In the genomic region with DNA sequence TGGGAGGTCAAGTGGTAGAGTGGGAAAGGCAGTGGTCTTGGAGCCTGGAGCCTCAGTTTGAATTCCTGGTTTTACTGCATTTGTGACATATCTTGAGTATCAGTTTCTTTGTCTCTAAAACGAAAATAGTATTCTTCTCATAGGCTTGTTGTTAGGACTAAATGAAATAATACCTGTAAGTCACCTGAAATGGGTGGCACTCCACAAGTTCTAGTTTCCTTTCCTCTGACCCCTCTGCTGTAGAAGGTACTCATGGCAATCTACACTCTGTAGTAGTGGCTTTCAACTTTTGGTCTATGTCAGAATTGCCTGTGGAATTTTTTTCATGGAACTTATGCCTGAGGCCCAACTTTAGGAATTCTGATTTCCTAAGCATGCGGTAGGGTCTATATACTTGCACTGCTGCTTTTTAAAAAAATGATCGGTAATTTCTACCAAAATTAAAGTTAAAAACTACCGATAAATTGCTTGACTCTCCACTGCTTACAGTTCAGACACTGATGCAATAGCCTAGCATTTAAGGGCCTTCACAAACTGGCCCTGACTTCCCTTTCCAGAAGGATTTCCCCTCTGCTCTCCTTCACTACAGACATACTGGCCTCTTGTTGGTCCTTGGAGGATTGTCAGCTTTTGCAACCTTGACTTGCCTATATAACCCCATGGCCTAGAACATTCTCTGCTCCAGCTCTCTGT, we compare ENCODE assay signal across 11 cellular contexts. TPM values are rescaled to one million over a fixed set of nuclear protein-coding genes. Genes with fewer than 3 reads are reported as not detected.
DNase-seq lines count a peak whose midpoint lies in the region; ATAC-seq and TF ChIP-seq lines count a peak whose summit lies in the region.
"Had no signal": no experiment of that assay in that cellular context is flagged by ENCODE, and none has a peak within 500 bp of the region (broad histone marks: within the 10 kb centered on the region; RNA-seq: fewer than 3 reads in every experiment).

No MANE protein-coding gene starts in this region.

- POLR2A ChIA-PET in Caco-2 (lab: Charles Lee): no interaction called here

- no peak overlapping the region for H2AFZ ChIP-seq in trophoblast cell (ENCODE audit: insufficient read depth, low read length, poor library complexity)

- CTCF ChIA-PET in Caco-2 (lab: Charles Lee): no interaction called here

- H3K27me3 ChIP-seq in trophoblast cell (ENCODE audit: insufficient read depth, low read length): no peaks in the 10 kb centered on the region
- no peaks in the 10 kb centered on the region for H3K27me3 ChIP-seq in effector memory CD4-positive, alpha-beta T cell (replicated peaks; ENCODE audit: control insufficient read depth, insufficient read depth, low read length, poor library complexity, severe bottlenecking)
- H3K27me3 ChIP-seq in Caco-2 (replicated peaks; ENCODE audit: control insufficient read depth, insufficient read depth, low read length): no peaks in the 10 kb centered on the region; the same call in 1 of the 2 replicates

- no peak overlapping the region for H2BK120ac ChIP-seq in trophoblast cell (ENCODE audit: insufficient read depth, low read length, poor library complexity)

- no peak overlapping the region for H2BK12ac ChIP-seq in trophoblast cell (ENCODE audit: low read length)

- ATAC-seq in GM19035 (IDR thresholded peaks at IDR 0.05; ENCODE audit: unreplicated experiment): peak; percentile 41
- ATAC-seq in HG02840 (IDR thresholded peaks at IDR 0.05; ENCODE audit: low FRiP score, unreplicated experiment): peak; percentile 13

- no peak overlapping the region for H3K27ac Mint-ChIP-seq in Caco-2 (ENCODE audit: unreplicated experiment)

- H3K4me3 Mint-ChIP-seq in Caco-2 (ENCODE audit: unreplicated experiment): no peak overlapping the region

- TF ChIP-seq CTCF in Caco-2 (IDR thresholded peaks at IDR 0.05; ENCODE audit: insufficient read depth in 1 of 2, low read depth in 1 of 2, low read length in 1 of 2, severe bottlenecking in 1 of 2, unreplicated experiment in 1 of 2): no peak

- H3K4me1 Mint-ChIP-seq in Caco-2 (ENCODE audit: low read depth, unreplicated experiment): no peaks in the 10 kb centered on the region

- H4K8ac ChIP-seq in trophoblast cell (ENCODE audit: low read depth, low read length): no peak overlapping the region

- H3K4me3 ChIP-seq in trophoblast cell (ENCODE audit: low read depth, low read length): no peak overlapping the region
- H3K4me3 ChIP-seq in effector memory CD4-positive, alpha-beta T cell (ENCODE audit: insufficient read depth, low read depth, low read length, poor library complexity, severe bottlenecking): no peak overlapping the region
- H3K4me3 ChIP-seq in Caco-2 (ENCODE audit: low read depth, low read length): no peak overlapping the region

- no peaks in the 10 kb centered on the region for H3K79me1 ChIP-seq in trophoblast cell (ENCODE audit: low read length)

- H3K9me3 ChIP-seq in trophoblast cell (ENCODE audit: insufficient read depth, low read depth, low read length): no peaks in the 10 kb centered on the region
- no peaks in the 10 kb centered on the region for H3K9me3 ChIP-seq in effector memory CD4-positive, alpha-beta T cell (ENCODE audit: control insufficient read depth, low read length)
- H3K9me3 ChIP-seq in Caco-2: no peaks in the 10 kb centered on the region

- no peak overlapping the region for H3K4me2 ChIP-seq in trophoblast cell (ENCODE audit: low read length)

- H3K36me3 Mint-ChIP-seq in Caco-2 (ENCODE audit: insufficient read depth, unreplicated experiment): no peaks in the 10 kb centered on the region

- H4K91ac ChIP-seq in trophoblast cell (ENCODE audit: low read depth, low read length): no peak overlapping the region

- no peaks in the 10 kb centered on the region for H3K79me2 ChIP-seq in trophoblast cell (ENCODE audit: control insufficient read depth, insufficient read depth, low read length, poor library complexity)

- H3K14ac ChIP-seq in trophoblast cell (ENCODE audit: low read length): no peak overlapping the region

- no peak overlapping the region for H3K18ac ChIP-seq in trophoblast cell (ENCODE audit: low read length)

- H3K23ac ChIP-seq in trophoblast cell (ENCODE audit: low read length): no peak overlapping the region

- H4K12ac ChIP-seq in trophoblast cell (ENCODE audit: low read depth, low read length): no peak overlapping the region

- peak; percentile 19 to 44 for DNase-seq in Kasumi-1 (lab: John Stamatoyannopoulos, UW)
- peak; percentile 12 to 66 for DNase-seq in trophoblast cell
- DNase-seq in NCI-H1417 (lab: John Stamatoyannopoulos, UW): no peak
- DNase-seq in NCI-H345 (lab: John Stamatoyannopoulos, UW): no peak
- DNase-seq in effector memory CD4-positive, alpha-beta T cell: no peak
- DNase-seq in Caco-2: no peak
- DNase-seq: substantia nigra, SW 1271 had no signal

- no peak overlapping the region for H2AK5ac ChIP-seq in trophoblast cell (ENCODE audit: low read length)

- H3K4ac ChIP-seq in trophoblast cell (ENCODE audit: low read depth, low read length): no peak overlapping the region

- no peaks in the 10 kb centered on the region for H3K36me3 ChIP-seq in trophoblast cell (ENCODE audit: control insufficient read depth in 1 of 2, insufficient read depth in 2 of 2, low read length in 2 of 2)
- no peaks in the 10 kb centered on the region for H3K36me3 ChIP-seq in effector memory CD4-positive, alpha-beta T cell (ENCODE audit: control insufficient read depth, insufficient read depth, low read length)
- H3K36me3 ChIP-seq in Caco-2 (ENCODE audit: control insufficient read depth, insufficient read depth, low read length): no peaks in the 10 kb centered on the region

- no peak overlapping the region for H3K9ac ChIP-seq in trophoblast cell (ENCODE audit: low read length)

- peaks cover 9% of the 10 kb centered on the region for H3K9me3 Mint-ChIP-seq in Caco-2 (ENCODE audit: unreplicated experiment)

- H3K4me1 ChIP-seq in trophoblast cell (ENCODE audit: control insufficient read depth in 1 of 2, insufficient read depth in 2 of 2, low read length in 2 of 2) (no peaks in the 10 kb centered on the region), Caco-2 (no peaks in the 10 kb centered on the region)
- H3K4me1 ChIP-seq in effector memory CD4-positive, alpha-beta T cell (ENCODE audit: control insufficient read depth, insufficient read depth, low read length, poor library complexity, severe bottlenecking): no peaks in the 10 kb centered on the region

- BruUV-seq in Caco-2 (replicated peaks; lab: Mats Ljungman, UMichigan): no TSS peak

- intact Hi-C loops in Caco-2 (cut with micrococcal nuclease; ENCODE audit: unreplicated experiment): no loop called here

- no peak overlapping the region for H3K27ac ChIP-seq in trophoblast cell (ENCODE audit: low read depth, low read length)
- no peak overlapping the region for H3K27ac ChIP-seq in effector memory CD4-positive, alpha-beta T cell (ENCODE audit: insufficient read depth, low read length, poor library complexity, severe bottlenecking)
- H3K27ac ChIP-seq: epithelial cell of prostate had no signal

- H3K27me3 Mint-ChIP-seq in Caco-2 (ENCODE audit: insufficient read depth, unreplicated experiment): peaks cover 23% of the 10 kb centered on the region

- WGBS in trophoblast cell (ENCODE audit: extremely low coverage, insufficient coverage, insufficient read length): no CpG with 5 or more reads among the region's 4 CpGs

- H2BK5ac ChIP-seq in trophoblast cell (ENCODE audit: low read depth, low read length, poor library complexity): no peak overlapping the region

RNA-seq across cellular contexts. Expression of gene PLEK, which starts 47.2 kb away (rescaled TPM):
- 0.36 and 0.42 TPM in 2 replicates for polyA plus RNA-seq in trophoblast cell (2013)
- not detected in 2 replicates for total RNA-seq in Caco-2 (2022)

RNA-seq across cellular contexts. Expression of gene FBXO48, which starts 54.8 kb away (rescaled TPM):
- 0.82 and 0.83 TPM in 2 replicates for polyA plus RNA-seq in trophoblast cell (2013)
- 1.1 and 1.2 TPM in 2 replicates for total RNA-seq in Caco-2 (2022)

RNA-seq across cellular contexts. Expression of gene APLF, which starts 55.1 kb away (rescaled TPM):
- 1.8 TPM in 2 replicates for polyA plus RNA-seq in trophoblast cell (2013)
- total RNA-seq in Caco-2 (2022): 3.9 and 4.0 TPM in 2 replicates

Comparison
In these comparisons a context has a peak if more than half of its experiments do, and no peak if none do; other contexts are left out.
1. DNase-seq: peak in Kasumi-1 (2 of 2) and trophoblast cell (2 of 2); none in NCI-H1417 (0 of 3), NCI-H345 (single experiment), effector memory CD4-positive, alpha-beta T cell (0 of 3) and Caco-2 (0 of 2).